Comparison of ENCODE assay signal across 8 cellular contexts in the genomic region with DNA sequence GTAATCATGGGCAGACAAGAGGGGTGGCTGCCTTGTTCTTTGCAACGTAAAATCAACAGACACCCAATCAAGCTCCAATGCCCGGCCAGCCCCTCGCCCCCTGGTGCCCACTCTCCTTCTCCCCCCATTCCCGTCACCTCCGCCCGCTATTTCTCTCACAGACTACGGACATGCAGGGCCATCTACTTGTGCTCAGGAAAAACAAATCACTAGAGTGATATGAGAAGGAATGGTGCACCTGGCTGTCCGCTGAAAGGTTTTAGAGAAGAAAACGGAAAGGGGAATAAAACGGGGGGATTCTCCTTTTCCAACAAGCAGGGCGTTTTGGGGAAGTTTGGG. TPM values are rescaled to one million over a fixed set of nuclear protein-coding genes. Genes with fewer than 3 reads are reported as not detected.
DNase-seq lines count a peak whose midpoint lies in the region; ATAC-seq, FAIRE-seq and TF ChIP-seq lines count a peak whose summit lies in the region.

No MANE protein-coding gene starts in this region.

- no peak for TF ChIP-seq EP300 in tibial nerve (IDR thresholded peaks at IDR 0.05)

- H3K9ac ChIP-seq in liver (ENCODE audit: low read depth in 1 of 2, low read length in 2 of 2) = no peak overlapping the region

- TF ChIP-seq RAD21 in liver (IDR thresholded peaks at IDR 0.05) = no peak

- no peak for FAIRE-seq in RCC 7860 (lab: Jason Lieb, UNC)

- peak overlapping the region; percentile 53 to 96 for H3K4me3 ChIP-seq in ascending aorta
- H3K4me3 ChIP-seq in liver (ENCODE audit: low read depth in 1 of 3, low read length in 3 of 3) = peak overlapping the region; percentile 54 to 86 (median 72)
- peak overlapping the region; percentile 48 to 94 (median 71) for H3K4me3 ChIP-seq in tibial nerve

- H3K27ac ChIP-seq in ascending aorta (no peak overlapping the region), liver (ENCODE audit: low read depth in 1 of 2, low read length in 2 of 2) (peak overlapping the region in 1 of 2 donors; percentile 66), tibial nerve (peak overlapping the region in 2 of 4 donors; percentile 30 to 81)

- H3K4me1 Mint-ChIP-seq in activated naive CD4-positive, alpha-beta T cell treated with anti-CD3 and anti-CD28 coated beads for 36 hours (ENCODE audit: low read depth) = peaks cover 14% of the 10 kb centered on the region

- H3K36me3 Mint-ChIP-seq in activated naive CD4-positive, alpha-beta T cell treated with anti-CD3 and anti-CD28 coated beads for 36 hours (ENCODE audit: low read depth) = no peaks in the 10 kb centered on the region

- no peak for TF ChIP-seq CTCF in ascending aorta (IDR thresholded peaks at IDR 0.05)
- TF ChIP-seq CTCF in liver (IDR thresholded peaks at IDR 0.05; ENCODE audit: low read depth, low read length, missing input control) = no peak
- no peak for TF ChIP-seq CTCF in tibial nerve (IDR thresholded peaks at IDR 0.05)

- intact Hi-C loops in activated naive CD4-positive, alpha-beta T cell treated with anti-CD3 and anti-CD28 coated beads for 36 hours (cut with micrococcal nuclease) = loop anchor here (2.0 to 10.0 kb wide), 6 partner anchors 140 to 952 kb away; a partner anchor contains a TSS
- intact Hi-C loops in ascending aorta (cut with DNase I) = loop anchor here (2.0 to 5.0 kb wide), 2 partner anchors 140 to 335 kb away; a partner anchor contains a TSS

- H3K27me3 Mint-ChIP-seq in activated naive CD4-positive, alpha-beta T cell treated with anti-CD3 and anti-CD28 coated beads for 36 hours (ENCODE audit: low read depth) = peaks cover 65% of the 10 kb centered on the region

- WGBS in liver = under 1% methylated on average over 11 of the region's 11 CpGs
- WGBS in tibial nerve, 2 donors = 0 to 3% methylated on average over 11 of the region's 11 CpGs

- TF ChIP-seq POLR2A in tibial nerve (IDR thresholded peaks at IDR 0.05) = no peak

- no peaks in the 10 kb centered on the region for H3K9me3 Mint-ChIP-seq in activated naive CD4-positive, alpha-beta T cell treated with anti-CD3 and anti-CD28 coated beads for 36 hours

- ATAC-seq in HG03354 (IDR thresholded peaks at IDR 0.05; ENCODE audit: poor library complexity, severe bottlenecking, unreplicated experiment) = no peak

- peak overlapping the region; percentile 68 for H3K4me3 Mint-ChIP-seq in activated naive CD4-positive, alpha-beta T cell treated with anti-CD3 and anti-CD28 coated beads for 36 hours

- H3K36me3 ChIP-seq in ascending aorta = no peaks in the 10 kb centered on the region
- no peaks in the 10 kb centered on the region for H3K36me3 ChIP-seq in liver (ENCODE audit: control insufficient read depth in 4 of 4, insufficient read depth in 3 of 4, low read depth in 1 of 4, low read length in 3 of 4)
- no peaks in the 10 kb centered on the region for H3K36me3 ChIP-seq in tibial nerve

- CTCF ChIA-PET in activated naive CD4-positive, alpha-beta T cell treated with anti-CD3 and anti-CD28 coated beads for 36 hours (lab: Charles Lee) = interaction anchor here (1.5 kb wide), 1 partner anchor 20 kb away, joined by 3 read pairs; no protein-coding TSS in a partner anchor

- H3K27ac Mint-ChIP-seq in activated naive CD4-positive, alpha-beta T cell treated with anti-CD3 and anti-CD28 coated beads for 36 hours = no peak overlapping the region

- peaks cover 15 to 18% of the 10 kb centered on the region in 2 donors for H3K4me1 ChIP-seq in ascending aorta
- H3K4me1 ChIP-seq in liver (ENCODE audit: control insufficient read depth in 4 of 4, insufficient read depth in 4 of 4, low read length in 3 of 4) = peaks cover 6 to 25% (median 21%) of the 10 kb centered on the region in 4 donors
- peaks cover 0 to 34% (median 14%) of the 10 kb centered on the region in 4 donors for H3K4me1 ChIP-seq in tibial nerve

- H3K9me3 ChIP-seq in ascending aorta = no peaks in the 10 kb centered on the region
- no peaks in the 10 kb centered on the region for H3K9me3 ChIP-seq in liver (ENCODE audit: control insufficient read depth in 4 of 4, low read length in 3 of 4)
- H3K9me3 ChIP-seq in tibial nerve = no peaks in the 10 kb centered on the region

- H3K27me3 ChIP-seq in ascending aorta = no peaks in the 10 kb centered on the region
- peaks cover 0 to 2% (median 0%) of the 10 kb centered on the region in 4 donors for H3K27me3 ChIP-seq in liver (ENCODE audit: control insufficient read depth in 4 of 4, insufficient read depth in 4 of 4, low read length in 3 of 4)
- H3K27me3 ChIP-seq in tibial nerve = peaks cover 0 to 40% of the 10 kb centered on the region in 2 donors

- peak; percentile 5 for DNase-seq in activated naive CD4-positive, alpha-beta T cell treated with anti-CD3 and anti-CD28 coated beads for 36 hours
- no peak for DNase-seq in activated naive CD4-positive, alpha-beta T cell treated with anti-CD3 and anti-CD28 coated beads, Interleukin-2, amount 50 U/mL, for 16 hours
- DNase-seq in ascending aorta (ENCODE audit: low spot score in 2 of 2) (no peak), tibial nerve (ENCODE audit: low spot score in 2 of 2) (no peak), dedifferentiated amniotic fluid mesenchymal stem cell (ENCODE audit: extremely low spot score) (no peak), RCC 7860 (ENCODE audit: low spot score) (no peak)

TF ChIP-seq in liver, 16 proteins besides CTCF, POLR2A, EP300 and RAD21:
- no peak for TF ChIP-seq SP1 (IDR thresholded peaks at IDR 0.05)
- TF ChIP-seq, protein P1, sequence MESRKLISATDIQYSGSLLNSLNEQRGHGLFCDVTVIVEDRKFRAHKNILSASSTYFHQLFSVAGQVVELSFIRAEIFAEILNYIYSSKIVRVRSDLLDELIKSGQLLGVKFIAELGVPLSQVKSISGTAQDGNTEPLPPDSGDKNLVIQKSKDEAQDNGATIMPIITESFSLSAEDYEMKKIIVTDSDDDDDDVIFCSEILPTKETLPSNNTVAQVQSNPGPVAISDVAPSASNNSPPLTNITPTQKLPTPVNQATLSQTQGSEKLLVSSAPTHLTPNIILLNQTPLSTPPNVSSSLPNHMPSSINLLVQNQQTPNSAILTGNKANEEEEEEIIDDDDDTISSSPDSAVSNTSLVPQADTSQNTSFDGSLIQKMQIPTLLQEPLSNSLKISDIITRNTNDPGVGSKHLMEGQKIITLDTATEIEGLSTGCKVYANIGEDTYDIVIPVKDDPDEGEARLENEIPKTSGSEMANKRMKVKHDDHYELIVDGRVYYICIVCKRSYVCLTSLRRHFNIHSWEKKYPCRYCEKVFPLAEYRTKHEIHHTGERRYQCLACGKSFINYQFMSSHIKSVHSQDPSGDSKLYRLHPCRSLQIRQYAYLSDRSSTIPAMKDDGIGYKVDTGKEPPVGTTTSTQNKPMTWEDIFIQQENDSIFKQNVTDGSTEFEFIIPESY (IDR thresholded peaks at IDR 0.05) = no peak
- TF ChIP-seq FOXA2 (IDR thresholded peaks at IDR 0.05) = no peak
- TF ChIP-seq JUND (IDR thresholded peaks at IDR 0.05) = no peak
- no peak for TF ChIP-seq YY1 (IDR thresholded peaks at IDR 0.05)
- TF ChIP-seq HNF4G (IDR thresholded peaks at IDR 0.05) = no peak
- TF ChIP-seq, protein P2, sequence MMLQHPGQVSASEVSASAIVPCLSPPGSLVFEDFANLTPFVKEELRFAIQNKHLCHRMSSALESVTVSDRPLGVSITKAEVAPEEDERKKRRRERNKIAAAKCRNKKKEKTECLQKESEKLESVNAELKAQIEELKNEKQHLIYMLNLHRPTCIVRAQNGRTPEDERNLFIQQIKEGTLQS (IDR thresholded peaks at IDR 0.05) = no peak
- no peak for TF ChIP-seq TAF1 (conservative IDR thresholded peaks at IDR 0.05)
- no peak for TF ChIP-seq GABPA (IDR thresholded peaks at IDR 0.05 in 1 of 2, conservative IDR thresholded peaks at IDR 0.05 in 1 of 2)
- TF ChIP-seq FOXA1 (IDR thresholded peaks at IDR 0.05) = no peak
TF ChIP-seq in liver: peak in this region for 0.

RNA-seq across cellular contexts. Expression of a gene that starts 0.4 kb away (rescaled TPM):
- not detected for total RNA-seq in activated naive CD4-positive, alpha-beta T cell treated with anti-CD3 and anti-CD28 coated beads for 36 hours
- not detected for total RNA-seq in ascending aorta
- 1 to 10 TPM in 1 of 2 donors, under 1 TPM in 1; 0.98 to 4.9 TPM for total RNA-seq in liver
- 1 to 10 TPM in 1 of 2 donors, under 1 TPM in 1; 0.28 to 4.5 TPM for polyA plus RNA-seq in liver
- 1 to 10 TPM in 2 of 4 donors, under 1 TPM in 2; 0.59 to 1.5 (median 1.1) TPM for total RNA-seq in tibial nerve
